In genomic region chr6:156780962-156781705, GRCh38 we compare ENCODE assay signal across 8 cellular contexts. TPM values are rescaled to one million over a fixed set of nuclear protein-coding genes. Genes with fewer than 3 reads are reported as not detected.
A peak's percentile ranks its signal among the peaks of the same experiment; 100 is the strongest.
DNase-seq lines count a peak whose midpoint lies in the region; ATAC-seq, FAIRE-seq and TF ChIP-seq lines count a peak whose summit lies in the region.

No MANE protein-coding gene starts in this region.

- no peak for TF ChIP-seq POLR2A in ovary (IDR thresholded peaks at IDR 0.05)

- peak; percentile 63 for FAIRE-seq in G401.6 (lab: Jason Lieb, UNC)

- H3K9me3 ChIP-seq in OCI-LY1 (ENCODE audit: low read length) (no peaks in the 10 kb centered on the region), endocrine pancreas (ENCODE audit: control insufficient read depth, low read length) (no peaks in the 10 kb centered on the region), ovary (no peaks in the 10 kb centered on the region)

- intact Hi-C loops in ovary (cut with DNase I): no loop called here

- peaks cover 18% of the 10 kb centered on the region for H3K36me3 ChIP-seq in OCI-LY1 (ENCODE audit: insufficient read depth, low read length)
- H3K36me3 ChIP-seq in endocrine pancreas (ENCODE audit: control insufficient read depth, insufficient read depth, low read length): no peaks in the 10 kb centered on the region
- H3K36me3 ChIP-seq in ovary: no peaks in the 10 kb centered on the region

- H3K9me2 ChIP-seq in OCI-LY1 (ENCODE audit: low read depth, low read length): no peaks in the 10 kb centered on the region

- DNase-seq in ovary: no peak
- no peak for DNase-seq in stimulated activated CD4-positive, alpha-beta T cell treated with anti-CD3 and anti-CD28 coated beads, Interleukin-4, amount 100 ng/mL, for 4 hours
- no peak for DNase-seq in amniotic stem cell (lab: John Stamatoyannopoulos, UW)

- H3K9ac ChIP-seq in OCI-LY1 (ENCODE audit: low read length): peak overlapping the region; percentile 92
- H3K9ac ChIP-seq in endocrine pancreas (ENCODE audit: control insufficient read depth, insufficient read depth, low read length): peak overlapping the region; percentile 13

- peak overlapping the region; percentile 97 for H3K4me2 ChIP-seq in OCI-LY1 (ENCODE audit: low read length)

- H2AFZ ChIP-seq in OCI-LY1 (ENCODE audit: low read length): no peak overlapping the region

- 4 to 7% (median 5%) methylated on average over 4 of the region's 4 CpGs for WGBS in ovary, 3 donors

- ATAC-seq in HG03460 (IDR thresholded peaks at IDR 0.05; ENCODE audit: unreplicated experiment) (no peak), GM19023 (IDR thresholded peaks at IDR 0.05; ENCODE audit: unreplicated experiment) (no peak)

- H3K4me1 ChIP-seq in OCI-LY1 (ENCODE audit: insufficient read depth, low read length, severe bottlenecking) (peaks cover 63% of the 10 kb centered on the region), endocrine pancreas (ENCODE audit: control insufficient read depth, insufficient read depth, low read length) (peaks cover 16% of the 10 kb centered on the region), ovary (ENCODE audit: insufficient read depth) (peaks cover 3% of the 10 kb centered on the region)

- no peaks in the 10 kb centered on the region for H3K27me3 ChIP-seq in OCI-LY1 (ENCODE audit: insufficient read depth, low read length)
- no peaks in the 10 kb centered on the region for H3K27me3 ChIP-seq in endocrine pancreas (ENCODE audit: control insufficient read depth, insufficient read depth, low read length)
- H3K27me3 ChIP-seq in ovary: no peaks in the 10 kb centered on the region

- no peaks in the 10 kb centered on the region for H4K20me1 ChIP-seq in OCI-LY1 (ENCODE audit: insufficient read depth, low read length)

- TF ChIP-seq EP300 in ovary (IDR thresholded peaks at IDR 0.05): no peak

- H3K4me3 ChIP-seq in OCI-LY1 (ENCODE audit: low read depth, low read length, poor library complexity, severe bottlenecking) (peak overlapping the region; percentile 81), endocrine pancreas (ENCODE audit: control insufficient read depth, insufficient read depth, low read length) (peak overlapping the region; percentile 94), ovary (peak overlapping the region; percentile 79)

- no peaks in the 10 kb centered on the region for H3F3A ChIP-seq in OCI-LY1 (ENCODE audit: insufficient read depth, low read length)

- peak overlapping the region; percentile 88 for H3K27ac ChIP-seq in OCI-LY1 (ENCODE audit: low read depth, low read length, poor library complexity, severe bottlenecking)
- peak overlapping the region; percentile 96 to 100 for H3K27ac ChIP-seq in ovary

- no peak for TF ChIP-seq CTCF in OCI-LY1 (IDR thresholded peaks at IDR 0.05; ENCODE audit: low read length)
- no peak for TF ChIP-seq CTCF in ovary (IDR thresholded peaks at IDR 0.05)

- peaks cover 66% of the 10 kb centered on the region for H3K79me2 ChIP-seq in OCI-LY1 (ENCODE audit: insufficient read depth, low read length)

RNA-seq across cellular contexts. Expression of gene ARID1B, which starts 4.0 kb away (rescaled TPM):
- 100 to 1,000 TPM in 6 of 7 donors, 10 to 100 TPM in 1; 96.3 to 144 (median 106) TPM for total RNA-seq in ovary
- 10 to 100 TPM; 33.2 to 58.5 TPM for polyA plus RNA-seq in ovary
